8 cellular contexts compared by ENCODE assay signal in genomic region chr1:235011599-235012435, GRCh38.
DNase-seq lines count a peak whose midpoint lies in the region; ATAC-seq and TF ChIP-seq lines count a peak whose summit lies in the region.

No MANE protein-coding gene starts in this region.

- 0 out of 2 replicates have a peak overlapping the region, but pooled peaks have one; percentile 15 for H2AFZ ChIP-seq in Loucy (ENCODE audit: low read length)

- DNase-seq in GDM1 (lab: John Stamatoyannopoulos, UW): peak; percentile 94
- DNase-seq in activated CD4-positive, alpha-beta T cell treated with anti-CD3 and anti-CD28 coated beads for 48 hours: peak; percentile 97
- no peak for DNase-seq in chondrocyte (ENCODE audit: low spot score)
- DNase-seq in stimulated activated naive B cell treated with anti-CD40 and anti-IgM and Interleukin-4, amounts not matched to agents 10 μg/mL and 1 μg/mL and 100 μg/mL, for 72 hours: peak; percentile 98
- DNase-seq in HuH-7.5 (ENCODE audit: low spot score): no peak

- H3K9me2 ChIP-seq in Loucy (replicated peaks; ENCODE audit: low read depth, low read length): no peaks in the 10 kb centered on the region

- H3K9me3 Mint-ChIP-seq in chondrocyte (ENCODE audit: low read depth): peaks cover 2% of the 10 kb centered on the region
- H3K9me3 Mint-ChIP-seq in stimulated activated naive B cell treated with anti-CD40 and anti-IgM and Interleukin-4, amounts not matched to agents 10 μg/mL and 1 μg/mL and 100 μg/mL, for 72 hours: peaks cover 2 to 4% of the 10 kb centered on the region in 2 donors

- H3F3A ChIP-seq in Loucy (ENCODE audit: low read depth): peaks cover 17% of the 10 kb centered on the region

- no peaks in the 10 kb centered on the region for H3K79me2 ChIP-seq in Loucy (ENCODE audit: insufficient read depth, low read length)

- H3K4me2 ChIP-seq in Loucy (ENCODE audit: low read depth, low read length, poor library complexity, severe bottlenecking): peak overlapping the region; percentile 91

- no peaks in the 10 kb centered on the region for H3K27me3 ChIP-seq in Loucy (ENCODE audit: insufficient read depth, low read length, poor library complexity, severe bottlenecking)
- H3K27me3 ChIP-seq in mucosa of stomach (ENCODE audit: control insufficient read depth, insufficient read depth, low read length): no peaks in the 10 kb centered on the region

- peak overlapping the region; percentile 94 for H3K27ac Mint-ChIP-seq in chondrocyte (ENCODE audit: unreplicated experiment)
- peak overlapping the region; percentile 93 for H3K27ac Mint-ChIP-seq in stimulated activated naive B cell treated with anti-CD40 and anti-IgM and Interleukin-4, amounts not matched to agents 10 μg/mL and 1 μg/mL and 100 μg/mL, for 72 hours

- H4K20me1 ChIP-seq in Loucy (ENCODE audit: insufficient read depth, low read length, poor library complexity, severe bottlenecking): no peaks in the 10 kb centered on the region

- H3K36me3 Mint-ChIP-seq in chondrocyte (ENCODE audit: low read depth): peaks cover 2% of the 10 kb centered on the region
- peaks cover 2 to 5% of the 10 kb centered on the region in 2 donors for H3K36me3 Mint-ChIP-seq in stimulated activated naive B cell treated with anti-CD40 and anti-IgM and Interleukin-4, amounts not matched to agents 10 μg/mL and 1 μg/mL and 100 μg/mL, for 72 hours

- H3K36me3 ChIP-seq in Loucy (ENCODE audit: insufficient read depth, low read length): no peaks in the 10 kb centered on the region
- H3K36me3 ChIP-seq in mucosa of stomach (ENCODE audit: control insufficient read depth, insufficient read depth, low read length): no peaks in the 10 kb centered on the region

- H3K4me1 ChIP-seq in Loucy (ENCODE audit: insufficient read depth, low read length, poor library complexity, severe bottlenecking) (peaks cover 56% of the 10 kb centered on the region), mucosa of stomach (ENCODE audit: control insufficient read depth, insufficient read depth, low read length) (peaks cover 17% of the 10 kb centered on the region)

- H3K9me3 ChIP-seq in Loucy (ENCODE audit: insufficient read depth, low read depth, low read length): 0 out of 2 replicates have a peak, but pooled peaks cover 5% of the 10 kb centered on the region
- no peaks in the 10 kb centered on the region for H3K9me3 ChIP-seq in mucosa of stomach (ENCODE audit: control insufficient read depth, low read length)

- H3K4me3 ChIP-seq in Loucy (ENCODE audit: low read length, poor library complexity, severe bottlenecking): peak overlapping the region; percentile 72
- H3K4me3 ChIP-seq in mucosa of stomach (ENCODE audit: low read length): no peak overlapping the region

- H3K4me1 Mint-ChIP-seq in chondrocyte (ENCODE audit: low read depth): peaks cover 47% of the 10 kb centered on the region
- peaks cover 58 to 93% of the 10 kb centered on the region in 2 donors for H3K4me1 Mint-ChIP-seq in stimulated activated naive B cell treated with anti-CD40 and anti-IgM and Interleukin-4, amounts not matched to agents 10 μg/mL and 1 μg/mL and 100 μg/mL, for 72 hours

- H3K4me3 Mint-ChIP-seq in chondrocyte (ENCODE audit: unreplicated experiment): no peak overlapping the region
- peak overlapping the region; percentile 23 to 68 for H3K4me3 Mint-ChIP-seq in stimulated activated naive B cell treated with anti-CD40 and anti-IgM and Interleukin-4, amounts not matched to agents 10 μg/mL and 1 μg/mL and 100 μg/mL, for 72 hours

- no peaks in the 10 kb centered on the region for H3K27me3 Mint-ChIP-seq in chondrocyte (ENCODE audit: low read depth)
- no peaks in the 10 kb centered on the region for H3K27me3 Mint-ChIP-seq in stimulated activated naive B cell treated with anti-CD40 and anti-IgM and Interleukin-4, amounts not matched to agents 10 μg/mL and 1 μg/mL and 100 μg/mL, for 72 hours

- peak; percentile 71 for ATAC-seq in GM21825 (IDR thresholded peaks at IDR 0.05; ENCODE audit: unreplicated experiment)
- ATAC-seq in stimulated activated naive B cell treated with anti-CD40 and anti-IgM and Interleukin-4, amounts not matched to agents 10 μg/mL and 1 μg/mL and 100 μg/mL, for 72 hours (replicated peaks): peak; percentile 78 to 85

- TF ChIP-seq CTCF in Loucy (conservative IDR thresholded peaks at IDR 0.05; ENCODE audit: low read length) (no peak), chondrocyte (IDR thresholded peaks at IDR 0.05) (no peak)

- peak overlapping the region; percentile 79 for H3K9ac ChIP-seq in Loucy (ENCODE audit: low read depth, low read length, poor library complexity, severe bottlenecking)
- peak overlapping the region; percentile 44 for H3K9ac ChIP-seq in mucosa of stomach (ENCODE audit: low read length)

Comparison
In these comparisons a context has a peak if more than half of its experiments do, and no peak if none do; other contexts are left out.
1. DNase-seq: peak in GDM1 (single experiment), activated CD4-positive, alpha-beta T cell treated with anti-CD3 and anti-CD28 coated beads for 48 hours (single experiment) and stimulated activated naive B cell treated with anti-CD40 and anti-IgM and Interleukin-4, amounts not matched to agents 10 μg/mL and 1 μg/mL and 100 μg/mL, for 72 hours (single experiment); none in chondrocyte (single experiment) and HuH-7.5 (single experiment).